Comparison of ENCODE assay signal across 18 cellular contexts in the genomic region with DNA sequence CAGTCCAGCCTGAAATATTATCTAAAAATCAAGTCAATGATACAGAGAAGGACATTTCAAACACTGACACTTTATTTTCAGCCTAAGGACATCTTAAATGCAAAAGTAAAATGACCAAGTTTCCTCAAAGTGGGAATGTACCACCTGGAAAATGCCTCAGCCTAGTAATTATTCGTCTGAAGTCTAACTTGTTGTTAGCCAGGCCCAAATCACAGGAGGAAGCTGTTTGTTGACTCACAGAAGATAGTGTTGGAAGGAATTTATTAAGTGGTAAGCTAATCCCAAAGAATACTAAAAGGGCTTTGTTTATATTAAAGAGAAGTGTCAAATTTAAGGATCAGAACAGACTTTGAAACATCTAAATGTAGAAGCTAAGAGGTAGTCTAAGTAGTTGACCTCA. TPM values are rescaled to one million over a fixed set of nuclear protein-coding genes. Genes with fewer than 3 reads are reported as not detected.
DNase-seq lines count a peak whose midpoint lies in the region; ATAC-seq and TF ChIP-seq lines count a peak whose summit lies in the region.
"Had no signal": no experiment of that assay in that cellular context is flagged by ENCODE, and none has a peak within 500 bp of the region (broad histone marks: within the 10 kb centered on the region; RNA-seq: fewer than 3 reads in every experiment).

No MANE protein-coding gene starts in this region.

- H3K4me1 ChIP-seq in IMR-90 (ENCODE audit: control insufficient read depth, insufficient read depth, low read length) (peaks cover 11% of the 10 kb centered on the region), endodermal cell (ENCODE audit: control insufficient read depth, insufficient read depth, low read length) (peaks cover 12% of the 10 kb centered on the region), SJCRH30 (no peaks in the 10 kb centered on the region)

- intact Hi-C loops in IMR-90 (cut with micrococcal nuclease) = loop anchor here (2.0 to 5.0 kb wide), 4 partner anchors 177 to 373 kb away; no protein-coding TSS in a partner anchor

- no peak overlapping the region for H2BK5ac ChIP-seq in IMR-90 (ENCODE audit: low read depth, low read length, poor library complexity, severe bottlenecking)

- no peaks in the 10 kb centered on the region for H3K36me3 Mint-ChIP-seq in endodermal cell (ENCODE audit: low read depth)
- H3K36me3 Mint-ChIP-seq: activated naive CD4-positive, alpha-beta T cell treated with anti-CD3 and anti-CD28 coated beads, Interleukin-2, amount 10 ng/mL, durations not matched to agents 7 days and 5 days; brain had no signal

- H3K4ac ChIP-seq in IMR-90 (ENCODE audit: low read depth, low read length) = peak overlapping the region; percentile 11; the same call in 1 of the 2 replicates

- DNase-seq in AG04450 (ENCODE audit: low read depth, low spot score) = no peak
- DNase-seq in IMR-90 = no peak
- DNase-seq in endodermal cell = no peak
- DNase-seq in skeletal muscle cell (ENCODE audit: low read depth) = no peak
- no peak for DNase-seq in NCI-H524 treated with DMSO at 0.1 percent for 48 hours (lab: John Stamatoyannopoulos, UW)
- no peak for DNase-seq in amygdala (lab: John Stamatoyannopoulos, UW)
- no peak for DNase-seq in NCI-H82 treated with DMSO at 0.1 percent for 48 hours (lab: John Stamatoyannopoulos, UW; ENCODE audit: unreplicated experiment)
- no peak for DNase-seq in SJCRH30
- DNase-seq: activated naive CD4-positive, alpha-beta T cell treated with anti-CD3 and anti-CD28 coated beads, Interleukin-2, amount 10 ng/mL, durations not matched to agents 7 days and 5 days; erythroblast; MM.1S; NCI-H226; stimulated activated naive CD4-positive, alpha-beta T cell treated with Interleukin-2 at 50 U/mL for 16 hours had no signal

- no peaks in the 10 kb centered on the region for H4K20me1 ChIP-seq in IMR-90 (ENCODE audit: insufficient read depth, low read length)

- H3K4me1 Mint-ChIP-seq in endodermal cell = peaks cover 32% of the 10 kb centered on the region

- H2AK9ac ChIP-seq in IMR-90 (replicated peaks; ENCODE audit: low read depth, low read length, poor library complexity) = no peak overlapping the region

- BruUV-seq in IMR-90 (replicated peaks; lab: Mats Ljungman, UMichigan) = no TSS peak

- H3K36me3 ChIP-seq in IMR-90 (ENCODE audit: control insufficient read depth, insufficient read depth, low read length) (peaks cover 6% of the 10 kb centered on the region), endodermal cell (ENCODE audit: control insufficient read depth, insufficient read depth, low read length) (no peaks in the 10 kb centered on the region), SJCRH30 (no peaks in the 10 kb centered on the region)

- ATAC-seq in IMR-90 (ENCODE audit: low read depth) = no peak
- ATAC-seq: HepG2 had no signal

- H3K56ac ChIP-seq in IMR-90 (ENCODE audit: extremely low read depth, insufficient read depth, low read length) = no peak overlapping the region

- peak overlapping the region; percentile 58; the same call in 1 of the 2 replicates for H3K23ac ChIP-seq in IMR-90 (ENCODE audit: low read depth, low read length)

- CTCF ChIA-PET in AG04450 (lab: Charles Lee) = interaction anchor here (1.4 to 2.2 kb wide), 4 partner anchors 56 to 372 kb away, joined by 3 to 11 read pairs (median 8); no protein-coding TSS in a partner anchor
- CTCF ChIA-PET in IMR-90 (lab: Yijun Ruan, JAX) = interaction anchor here (0.7 to 0.9 kb wide), 2 partner anchors 28 to 373 kb away, joined by 3 read pairs; no protein-coding TSS in a partner anchor

- H3K4me2 ChIP-seq in IMR-90 (ENCODE audit: low read depth, low read length) = peak overlapping the region; percentile 99

- H3K27ac Mint-ChIP-seq in endodermal cell = peak overlapping the region; percentile 35
- H3K27ac Mint-ChIP-seq: activated naive CD4-positive, alpha-beta T cell treated with anti-CD3 and anti-CD28 coated beads, Interleukin-2, amount 10 ng/mL, durations not matched to agents 7 days and 5 days; dendritic cell treated with granulocyte-macrophage colony-stimulating factor and Interleukin-4, amounts not matched to agents 40 ng/mL and 50 ng/mL, for 4 days had no signal

- no peak overlapping the region for H2AK5ac ChIP-seq in IMR-90 (ENCODE audit: low read depth, low read length)

- no peak for TF ChIP-seq RAD21 in IMR-90 (IDR thresholded peaks at IDR 0.05; ENCODE audit: low read length)

- H3K4me3 Mint-ChIP-seq in endodermal cell = no peak overlapping the region
- H3K4me3 Mint-ChIP-seq: dendritic cell treated with granulocyte-macrophage colony-stimulating factor and Interleukin-4, amounts not matched to agents 40 ng/mL and 50 ng/mL, for 4 days had no signal

- WGBS in IMR-90 (ENCODE audit: extremely low coverage in 2 of 2, insufficient read length in 1 of 2), 2 experiments = 80% methylated on average over 1 of the region's 1 CpG; no CpG with 5 or more reads in 1 of the 2 experiments
- 49 to 50% methylated on average over 1 of the region's 1 CpG for WGBS in endodermal cell (ENCODE audit: insufficient coverage in 1 of 2, insufficient read length in 1 of 2), 2 experiments

- H2BK120ac ChIP-seq in IMR-90 (ENCODE audit: low read depth, low read length) = no peak overlapping the region

- no peak overlapping the region for H4K91ac ChIP-seq in IMR-90 (ENCODE audit: insufficient read depth, low read depth, low read length)

- POLR2A ChIA-PET in AG04450 (lab: Yijun Ruan, JAX) = no interaction called here
- POLR2A ChIA-PET in IMR-90 (lab: Charles Lee; ENCODE audit: unreplicated experiment) = interaction anchor here (0.6 kb wide), 1 partner anchor 1944 kb away, joined by 3 read pairs; no protein-coding TSS in a partner anchor

- H3K9me3 Mint-ChIP-seq in endodermal cell = no peaks in the 10 kb centered on the region
- H3K9me3 Mint-ChIP-seq: activated naive CD4-positive, alpha-beta T cell treated with anti-CD3 and anti-CD28 coated beads, Interleukin-2, amount 10 ng/mL, durations not matched to agents 7 days and 5 days; brain; dendritic cell treated with granulocyte-macrophage colony-stimulating factor and Interleukin-4, amounts not matched to agents 40 ng/mL and 50 ng/mL, for 4 days; nephron had no signal

- dilution Hi-C loops in IMR-90 (cut with HindIII; ENCODE audit: low sequenced_read_pairs, unreplicated experiment) = no loop called here

- peaks cover 6 to 38% of the 10 kb centered on the region in 2 experiments for H3K79me1 ChIP-seq in IMR-90 (ENCODE audit: low read depth in 1 of 2, low read length in 2 of 2)

- no peak overlapping the region for H3K14ac ChIP-seq in IMR-90 (replicated peaks; ENCODE audit: low read depth, low read length)

- H3K4me3 ChIP-seq in AG04450 (ENCODE audit: low read depth, low read length) = peak overlapping the region; percentile 68
- peak overlapping the region; percentile 20 for H3K4me3 ChIP-seq in IMR-90 (ENCODE audit: insufficient read depth, low read depth, low read length)
- peak overlapping the region; percentile 41 for H3K4me3 ChIP-seq in endodermal cell (ENCODE audit: low read length)
- H3K4me3 ChIP-seq in skeletal muscle cell (ENCODE audit: low read depth, low read length) = peak overlapping the region; percentile 8
- no peak overlapping the region for H3K4me3 ChIP-seq in SJCRH30

- no peak overlapping the region for H2AFZ ChIP-seq in IMR-90 (replicated peaks; ENCODE audit: low read length, poor library complexity)

- H3K9me1 ChIP-seq in IMR-90 (ENCODE audit: insufficient read depth, low read length) = peaks cover 3% of the 10 kb centered on the region; the same call in 1 of the 2 replicates

- H2BK15ac ChIP-seq in IMR-90 (ENCODE audit: low read depth, low read length) = no peak overlapping the region

- no peak overlapping the region for H3K27ac ChIP-seq in AG04450 (ENCODE audit: low read depth, low read length)
- H3K27ac ChIP-seq in IMR-90 (ENCODE audit: insufficient read depth, low read length) = peak overlapping the region; percentile 27; the same call in 1 of the 2 replicates
- H3K27ac ChIP-seq in endodermal cell (ENCODE audit: low read depth, low read length) = no peak overlapping the region
- no peak overlapping the region for H3K27ac ChIP-seq in SJCRH30

- no peaks in the 10 kb centered on the region for H3K27me3 ChIP-seq in AG04450 (ENCODE audit: control insufficient read depth, insufficient read depth, low read length)
- no peaks in the 10 kb centered on the region for H3K27me3 ChIP-seq in IMR-90 (ENCODE audit: control insufficient read depth, insufficient read depth, low read length)
- H3K27me3 ChIP-seq in endodermal cell (ENCODE audit: control insufficient read depth, insufficient read depth, low read length, poor library complexity, severe bottlenecking) = no peaks in the 10 kb centered on the region
- no peaks in the 10 kb centered on the region; the same call in 1 of the 2 replicates for H3K27me3 ChIP-seq in SJCRH30

- no peak overlapping the region for H2BK20ac ChIP-seq in IMR-90 (ENCODE audit: low read depth, low read length)

- no peak for TF ChIP-seq POLR2A in IMR-90 (IDR thresholded peaks at IDR 0.05; ENCODE audit: low read depth, low read length)

- H3K27me3 Mint-ChIP-seq in endodermal cell (ENCODE audit: insufficient read depth) = peaks cover 1% of the 10 kb centered on the region
- H3K27me3 Mint-ChIP-seq: brain; dendritic cell treated with granulocyte-macrophage colony-stimulating factor and Interleukin-4, amounts not matched to agents 40 ng/mL and 50 ng/mL, for 4 days had no signal

- H4K8ac ChIP-seq in IMR-90 (ENCODE audit: low read depth in 2 of 2, low read length in 2 of 2) = 0 out of 4 replicates have a peak overlapping the region, but pooled peaks of 1 of the 2 experiments have one; percentile 1

- H3K9ac ChIP-seq in IMR-90 (ENCODE audit: low read depth, low read length) (peak overlapping the region; percentile 86; the same call in 1 of the 2 replicates), endodermal cell (ENCODE audit: extremely low read depth, low read length, poor library complexity, severe bottlenecking) (no peak overlapping the region)

- no peak overlapping the region for H4K5ac ChIP-seq in IMR-90 (ENCODE audit: low read depth, low read length)

- in situ Hi-C loops in IMR-90 (cut with MboI; ENCODE audit: low sequenced_read_pairs) = no loop called here

- H3K9me3 ChIP-seq in AG04450 (ENCODE audit: control insufficient read depth, insufficient read depth, low read length) (no peaks in the 10 kb centered on the region), IMR-90 (ENCODE audit: control insufficient read depth, insufficient read depth, low read length) (no peaks in the 10 kb centered on the region), endodermal cell (ENCODE audit: control insufficient read depth, low read length) (no peaks in the 10 kb centered on the region), SJCRH30 (replicated peaks) (no peaks in the 10 kb centered on the region)

- TF ChIP-seq CTCF in AG04450 (IDR thresholded peaks at IDR 0.05; ENCODE audit: low read depth, low read length) = no peak
- no peak for TF ChIP-seq CTCF in IMR-90 (conservative IDR thresholded peaks at IDR 0.05; ENCODE audit: low read depth, low read length)
- no peak for TF ChIP-seq CTCF in endodermal cell (conservative IDR thresholded peaks at IDR 0.05)

- peak overlapping the region; percentile 17; the same call in 1 of the 2 replicates for H3K18ac ChIP-seq in IMR-90 (ENCODE audit: low read depth, low read length)

RNA-seq across cellular contexts. Expression of a gene that starts 2.5 kb away (rescaled TPM):
- polyA plus RNA-seq in AG04450 (2011; rRNA removed) = 17.4 and 17.5 TPM in 2 replicates
- 29.4 and 31.0 TPM in 2 replicates for polyA minus RNA-seq in AG04450 (2011; rRNA and poly(A)+ RNA removed)
- 12.4 and 15.6 TPM in 2 replicates for total RNA-seq in IMR-90 (2012; rRNA removed)
- 7.8 and 8.1 TPM in 2 replicates for polyA plus RNA-seq in IMR-90 (2012; rRNA removed)
- 3.7 and 4.7 TPM in 2 replicates for polyA plus RNA-seq in IMR-90 (2012; cell fraction: cytosol; rRNA removed)
- 5.4 and 11.0 TPM in 2 replicates for polyA plus RNA-seq in IMR-90 (2012; cell fraction: nucleus; rRNA removed; ENCODE audit: low replicate concordance)
- total RNA-seq in endodermal cell = under 1 TPM in 1 of 2 donors, not detected in 1; 0.26 TPM
- 0.28 TPM for polyA plus RNA-seq in endodermal cell (2013, experiment 1 of 2)
- polyA plus RNA-seq in endodermal cell (2013, experiment 2 of 2) = 0.25 TPM
- total RNA-seq in SJCRH30 (2014; rRNA removed; shearing (Covaris generic)) = 0.20 and 0.71 TPM in 2 replicates
- total RNA-seq: H1, HepG2 had no signal
- polyA plus RNA-seq: H1, HepG2 had no signal
